1 cellular context compared by ENCODE assay signal in the genomic region with DNA sequence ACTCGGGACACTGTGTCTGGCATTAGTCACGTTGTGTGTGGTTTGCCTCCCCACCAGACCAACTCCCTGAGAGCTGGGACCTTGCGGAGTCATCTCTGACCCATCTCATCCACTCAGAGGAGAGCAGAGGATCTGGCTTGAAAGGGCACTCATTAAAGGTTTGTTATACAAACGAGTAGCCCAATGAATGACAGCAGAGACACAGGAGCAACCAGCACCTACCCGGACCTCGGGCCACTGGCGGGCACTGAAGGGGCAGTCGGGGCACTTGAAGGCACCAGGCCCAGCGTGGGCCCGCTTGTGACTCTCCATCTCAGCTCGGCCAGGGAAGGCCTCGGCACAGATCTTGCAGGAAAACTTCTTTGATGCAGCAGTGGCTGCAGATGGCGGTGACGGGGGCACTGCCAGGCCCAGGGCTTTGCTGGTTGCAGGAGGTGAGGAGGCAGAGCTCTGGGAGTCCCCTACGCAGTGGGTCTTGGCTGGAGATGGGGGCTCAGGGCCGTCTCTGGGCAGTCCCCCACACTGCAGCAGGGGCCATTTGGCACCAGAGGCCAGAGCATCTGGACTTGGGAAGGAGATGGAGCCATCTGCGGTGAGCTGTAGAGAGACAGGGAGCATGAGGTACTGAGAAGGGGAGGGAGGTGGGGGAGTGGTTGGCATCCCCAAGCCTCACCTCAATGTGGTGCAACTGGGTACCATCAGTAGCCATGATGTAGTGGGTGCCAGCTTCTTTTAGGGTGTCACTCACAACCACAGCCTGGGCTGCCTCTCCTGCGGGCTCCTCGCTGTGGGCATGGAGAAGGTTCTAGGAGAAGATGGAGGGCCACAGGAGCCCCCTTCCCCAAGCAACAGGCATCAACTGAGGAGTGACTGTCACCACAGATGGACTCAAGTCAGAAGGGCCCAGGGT.
A peak's percentile ranks its signal among the peaks of the same experiment; 100 is the strongest.
TF ChIP-seq lines count a peak whose summit lies in the region.

No MANE protein-coding gene starts in this region.

TF ChIP-seq in neural cell, 6 proteins besides CTCF, POLR2A, EP300 and RAD21:
- TF ChIP-seq POLR2AphosphoS5 (IDR thresholded peaks at IDR 0.05): peak; percentile 21
- TF ChIP-seq, protein P1, sequence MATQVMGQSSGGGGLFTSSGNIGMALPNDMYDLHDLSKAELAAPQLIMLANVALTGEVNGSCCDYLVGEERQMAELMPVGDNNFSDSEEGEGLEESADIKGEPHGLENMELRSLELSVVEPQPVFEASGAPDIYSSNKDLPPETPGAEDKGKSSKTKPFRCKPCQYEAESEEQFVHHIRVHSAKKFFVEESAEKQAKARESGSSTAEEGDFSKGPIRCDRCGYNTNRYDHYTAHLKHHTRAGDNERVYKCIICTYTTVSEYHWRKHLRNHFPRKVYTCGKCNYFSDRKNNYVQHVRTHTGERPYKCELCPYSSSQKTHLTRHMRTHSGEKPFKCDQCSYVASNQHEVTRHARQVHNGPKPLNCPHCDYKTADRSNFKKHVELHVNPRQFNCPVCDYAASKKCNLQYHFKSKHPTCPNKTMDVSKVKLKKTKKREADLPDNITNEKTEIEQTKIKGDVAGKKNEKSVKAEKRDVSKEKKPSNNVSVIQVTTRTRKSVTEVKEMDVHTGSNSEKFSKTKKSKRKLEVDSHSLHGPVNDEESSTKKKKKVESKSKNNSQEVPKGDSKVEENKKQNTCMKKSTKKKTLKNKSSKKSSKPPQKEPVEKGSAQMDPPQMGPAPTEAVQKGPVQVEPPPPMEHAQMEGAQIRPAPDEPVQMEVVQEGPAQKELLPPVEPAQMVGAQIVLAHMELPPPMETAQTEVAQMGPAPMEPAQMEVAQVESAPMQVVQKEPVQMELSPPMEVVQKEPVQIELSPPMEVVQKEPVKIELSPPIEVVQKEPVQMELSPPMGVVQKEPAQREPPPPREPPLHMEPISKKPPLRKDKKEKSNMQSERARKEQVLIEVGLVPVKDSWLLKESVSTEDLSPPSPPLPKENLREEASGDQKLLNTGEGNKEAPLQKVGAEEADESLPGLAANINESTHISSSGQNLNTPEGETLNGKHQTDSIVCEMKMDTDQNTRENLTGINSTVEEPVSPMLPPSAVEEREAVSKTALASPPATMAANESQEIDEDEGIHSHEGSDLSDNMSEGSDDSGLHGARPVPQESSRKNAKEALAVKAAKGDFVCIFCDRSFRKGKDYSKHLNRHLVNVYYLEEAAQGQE (IDR thresholded peaks at IDR 0.05; ENCODE audit: borderline replicate concordance): no peak
TF ChIP-seq in neural cell: peak in this region for 1.
